Comparison of ENCODE assay signal across 28 cellular contexts in the genomic region with DNA sequence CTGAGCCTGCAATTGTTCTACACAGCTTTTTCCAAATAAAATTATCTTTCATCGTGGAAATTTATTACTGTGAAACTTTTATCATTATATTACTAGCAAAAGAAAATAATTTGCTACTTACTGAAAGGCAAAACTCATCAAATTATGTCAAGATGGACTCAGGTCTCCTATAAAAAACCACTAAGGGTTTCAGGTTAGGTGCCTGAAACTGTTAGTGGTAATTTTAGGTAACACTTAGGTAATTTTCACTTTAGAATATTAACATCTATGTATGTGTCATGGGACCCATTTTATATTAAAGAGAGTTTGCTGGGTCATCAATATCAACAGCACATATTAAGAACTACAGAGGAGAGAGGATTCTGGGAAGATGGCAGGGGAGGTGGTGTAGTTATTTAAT.
"Had no signal": no experiment of that assay in that cellular context is flagged by ENCODE, and none has a peak within 500 bp of the region (broad histone marks: within the 10 kb centered on the region; RNA-seq: fewer than 3 reads in every experiment).

No MANE protein-coding gene starts in this region.

- H3K36me3 Mint-ChIP-seq: stimulated activated effector memory CD8-positive, alpha-beta T cell treated with anti-CD3 and anti-CD28 coated beads, Interleukin-12 subunit alpha, Interleukin-12 subunit beta, amount 100 ng/mL, for 72 hours; stimulated activated memory B cell treated with anti-CD40 and anti-IgM and Interleukin-4, amounts not matched to agents 10 μg/mL and 1 μg/mL and 100 μg/mL, for 72 hours; stimulated activated naive B cell treated with anti-CD40 and anti-IgM and Interleukin-4, amounts not matched to agents 10 μg/mL and 1 μg/mL and 100 μg/mL, for 72 hours; type B pancreatic cell had no signal

- H3K27ac ChIP-seq: stomach, suprapubic skin, testis, thoracic aorta, thyroid gland, tibial artery, tibial nerve, transverse colon, upper lobe of left lung, upper lobe of right lung, uterus, vagina had no signal

- H3K9me3 ChIP-seq: suprapubic skin, testis, thoracic aorta, thyroid gland, tibial artery, transverse colon, upper lobe of right lung, uterus, vagina had no signal

- H3K27me3 ChIP-seq: stomach, suprapubic skin, testis, thyroid gland, tibial artery, tibial nerve, transverse colon, upper lobe of left lung, upper lobe of right lung, uterus, vagina had no signal

- H3K27ac Mint-ChIP-seq: stimulated activated effector memory CD8-positive, alpha-beta T cell treated with anti-CD3 and anti-CD28 coated beads, Interleukin-12 subunit alpha, Interleukin-12 subunit beta, amount 100 ng/mL, for 72 hours; stimulated activated memory B cell treated with anti-CD40 and anti-IgM and Interleukin-4, amounts not matched to agents 10 μg/mL and 1 μg/mL and 100 μg/mL, for 72 hours; stimulated activated naive B cell treated with anti-CD40 and anti-IgM and Interleukin-4, amounts not matched to agents 10 μg/mL and 1 μg/mL and 100 μg/mL, for 72 hours; stimulated activated naive CD8-positive, alpha-beta T cell treated with anti-CD3 and anti-CD28 coated beads, Interleukin-15, Interleukin-2, amounts not matched to agents 100 ng/mL and 50 ng/mL, for 24 hours; type B pancreatic cell had no signal

- H3K9me3 Mint-ChIP-seq: stimulated activated memory B cell treated with anti-CD40 and anti-IgM and Interleukin-4, amounts not matched to agents 10 μg/mL and 1 μg/mL and 100 μg/mL, for 72 hours; type B pancreatic cell had no signal

- H3K4me3 ChIP-seq: stomach, suprapubic skin, testis, thoracic aorta, thyroid gland, tibial artery, tibial nerve, transverse colon, upper lobe of left lung, upper lobe of right lung, uterus, vagina had no signal

- H3K4me1 Mint-ChIP-seq: stimulated activated effector memory CD8-positive, alpha-beta T cell treated with anti-CD3 and anti-CD28 coated beads, Interleukin-12 subunit alpha, Interleukin-12 subunit beta, amount 100 ng/mL, for 72 hours; stimulated activated memory B cell treated with anti-CD40 and anti-IgM and Interleukin-4, amounts not matched to agents 10 μg/mL and 1 μg/mL and 100 μg/mL, for 72 hours; stimulated activated naive B cell treated with anti-CD40 and anti-IgM and Interleukin-4, amounts not matched to agents 10 μg/mL and 1 μg/mL and 100 μg/mL, for 72 hours; stimulated activated naive CD8-positive, alpha-beta T cell treated with anti-CD3 and anti-CD28 coated beads, Interleukin-15, amount 100 ng/mL, for 72 hours had no signal

- H3K27me3 Mint-ChIP-seq: stimulated activated memory B cell treated with anti-CD40 and anti-IgM and Interleukin-4, amounts not matched to agents 10 μg/mL and 1 μg/mL and 100 μg/mL, for 72 hours; stimulated activated naive B cell treated with anti-CD40 and anti-IgM and Interleukin-4, amounts not matched to agents 10 μg/mL and 1 μg/mL and 100 μg/mL, for 72 hours; stimulated activated naive CD8-positive, alpha-beta T cell treated with anti-CD3 and anti-CD28 coated beads, Interleukin-15, amount 100 ng/mL, for 72 hours; stimulated activated naive CD8-positive, alpha-beta T cell treated with anti-CD3 and anti-CD28 coated beads, Interleukin-15, Interleukin-2, amounts not matched to agents 100 ng/mL and 50 ng/mL, for 24 hours; type B pancreatic cell had no signal

- DNase-seq: stimulated activated CD4-positive, alpha-beta T cell treated with anti-CD3 and anti-CD28 coated beads, Interleukin-2, amount 100 ng/mL, for 48 hours; stimulated activated CD4-positive, alpha-beta T cell treated with anti-CD3 and anti-CD28 coated beads, Interleukin-4, amount 100 ng/mL, for 1 hour; stimulated activated CD4-positive, alpha-beta T cell treated with anti-CD3 and anti-CD28 coated beads, Interleukin-4, amount 100 ng/mL, for 24 hours; stimulated activated CD4-positive, alpha-beta T cell treated with anti-CD3 and anti-CD28 coated beads, Interleukin-4, amount 100 ng/mL, for 4 hours; stimulated activated CD8-positive, alpha-beta memory T cell treated with anti-CD3 and anti-CD28 coated beads, Interleukin-4, amount 100 ng/mL, for 48 hours; stimulated activated naive B cell treated with anti-CD40 and anti-IgM and Interleukin-4, amounts not matched to agents 10 μg/mL and 1 μg/mL and 100 μg/mL, for 72 hours; stimulated activated naive CD4-positive, alpha-beta T cell; stimulated activated naive CD4-positive, alpha-beta T cell treated with Interleukin-2 at 50 U/mL for 16 hours; stimulated activated naive CD8-positive, alpha-beta T cell treated with anti-CD3 and anti-CD28 coated beads, Interleukin-15, amount 100 ng/mL, for 72 hours; stimulated activated naive CD8-positive, alpha-beta T cell treated with anti-CD3 and anti-CD28 coated beads, Interleukin-15, Interleukin-2, amounts not matched to agents 100 U/mL and 50 U/mL, for 24 hours; stomach; substantia nigra; testis; thyroid gland; tibial artery; transverse colon; trophoblast cell; upper lobe of left lung; upper lobe of right lung; uterus had no signal

- H3K36me3 ChIP-seq: stomach, suprapubic skin, thoracic aorta, thyroid gland, tibial artery, tibial nerve, transverse colon, upper lobe of left lung, upper lobe of right lung, uterus, vagina had no signal

- ATAC-seq: stimulated activated effector memory CD8-positive, alpha-beta T cell treated with anti-CD3 and anti-CD28 coated beads, Interleukin-12 subunit alpha, Interleukin-12 subunit beta, amount 100 ng/mL, for 72 hours; stimulated activated memory B cell treated with anti-CD40 and anti-IgM and Interleukin-4, amounts not matched to agents 10 μg/mL and 1 μg/mL and 100 μg/mL, for 72 hours; stimulated activated naive B cell treated with anti-CD40 and anti-IgM and Interleukin-4, amounts not matched to agents 10 μg/mL and 1 μg/mL and 100 μg/mL, for 72 hours; stimulated activated naive CD8-positive, alpha-beta T cell treated with anti-CD3 and anti-CD28 coated beads, Interleukin-15, amount 100 ng/mL, for 72 hours; stimulated activated naive CD8-positive, alpha-beta T cell treated with anti-CD3 and anti-CD28 coated beads, Interleukin-15, Interleukin-2, amounts not matched to agents 100 U/mL and 50 U/mL, for 24 hours; upper lobe of right lung had no signal

- H3K4me1 ChIP-seq: stomach, suprapubic skin, testis, thyroid gland, tibial artery, tibial nerve, transverse colon, upper lobe of left lung, upper lobe of right lung, uterus, vagina had no signal

- H3K4me3 Mint-ChIP-seq: stimulated activated effector memory CD8-positive, alpha-beta T cell treated with anti-CD3 and anti-CD28 coated beads, Interleukin-12 subunit alpha, Interleukin-12 subunit beta, amount 100 ng/mL, for 72 hours; stimulated activated memory B cell treated with anti-CD40 and anti-IgM and Interleukin-4, amounts not matched to agents 10 μg/mL and 1 μg/mL and 100 μg/mL, for 72 hours; stimulated activated naive B cell treated with anti-CD40 and anti-IgM and Interleukin-4, amounts not matched to agents 10 μg/mL and 1 μg/mL and 100 μg/mL, for 72 hours; stimulated activated naive CD8-positive, alpha-beta T cell treated with anti-CD3 and anti-CD28 coated beads, Interleukin-15, amount 100 ng/mL, for 72 hours; stimulated activated naive CD8-positive, alpha-beta T cell treated with anti-CD3 and anti-CD28 coated beads, Interleukin-15, Interleukin-2, amounts not matched to agents 100 ng/mL and 50 ng/mL, for 24 hours; type B pancreatic cell had no signal
